1 cellular context compared by ENCODE assay signal in the genomic region with DNA sequence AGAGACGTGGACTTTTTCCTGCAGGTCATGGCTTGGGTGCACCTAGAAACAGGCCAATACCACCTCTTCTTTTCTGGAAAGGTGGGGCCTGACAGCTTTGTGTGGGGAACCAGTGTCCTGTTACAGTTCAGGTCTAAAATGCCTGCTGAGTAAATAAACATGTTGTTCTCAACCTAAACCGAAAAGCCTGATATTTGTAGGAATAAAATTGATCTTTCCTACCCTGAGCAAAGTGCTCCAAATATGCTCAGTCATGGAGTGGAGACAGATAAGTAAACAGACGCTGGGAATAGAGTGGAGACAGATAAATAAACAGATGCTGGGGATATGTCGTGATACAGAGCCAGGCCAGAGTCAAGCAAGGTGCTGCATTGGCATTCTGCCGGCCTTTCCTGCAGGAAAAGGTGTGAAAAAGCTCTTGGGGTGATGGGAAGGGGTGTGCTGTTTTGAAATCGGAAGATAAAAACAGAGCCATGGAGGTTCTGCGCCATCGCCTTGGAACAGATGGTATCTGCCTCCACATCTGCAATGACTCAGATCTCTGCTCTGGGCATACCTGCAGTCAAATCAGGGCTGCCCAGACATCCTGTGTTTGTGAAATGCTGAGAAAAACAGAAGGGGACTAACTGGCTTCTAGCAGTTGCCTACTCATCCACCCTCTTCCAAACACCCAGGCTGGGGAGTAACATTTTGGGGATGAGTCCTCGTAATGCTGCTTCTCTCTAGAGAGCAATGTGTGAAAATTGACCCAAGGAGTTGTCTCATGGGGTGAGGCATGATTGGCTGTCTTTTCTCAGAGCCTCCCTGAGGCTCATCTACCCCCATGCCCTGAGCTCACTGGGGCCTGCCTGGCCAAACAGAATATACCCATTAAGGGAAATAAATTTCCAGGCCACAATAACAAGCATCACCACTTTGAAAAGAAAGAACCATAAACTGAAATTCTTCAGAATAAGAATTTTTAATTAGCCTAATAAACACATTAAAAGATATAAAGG.
TF ChIP-seq lines count a peak whose summit lies in the region.

No MANE protein-coding gene starts in this region.

TF ChIP-seq in HepG2, 621 proteins besides CTCF, POLR2A, EP300 and RAD21 (continued from another document and continues in another):
- TF ChIP-seq, protein P1, sequence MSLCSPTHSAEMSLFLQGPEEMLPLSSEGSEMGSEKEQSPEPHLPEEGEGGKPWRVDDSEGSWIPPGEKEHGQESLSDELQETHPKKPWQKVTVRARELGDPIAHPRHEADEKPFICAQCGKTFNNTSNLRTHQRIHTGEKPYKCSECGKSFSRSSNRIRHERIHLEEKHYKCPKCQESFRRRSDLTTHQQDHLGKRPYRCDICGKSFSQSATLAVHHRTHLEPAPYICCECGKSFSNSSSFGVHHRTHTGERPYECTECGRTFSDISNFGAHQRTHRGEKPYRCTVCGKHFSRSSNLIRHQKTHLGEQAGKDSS (CRISPR knock-in tag; IDR thresholded peaks at IDR 0.05; ENCODE audit: borderline replicate concordance, low read depth) = no peak
- no peak for TF ChIP-seq ZFAT (CRISPR knock-in tag; conservative IDR thresholded peaks at IDR 0.05)
- TF ChIP-seq ZNF768 (CRISPR knock-in tag; IDR thresholded peaks at IDR 0.05) = no peak
- peak; percentile 17 for TF ChIP-seq TEAD3 (CRISPR knock-in tag; optimal IDR thresholded peaks at IDR 0.05; ENCODE audit: borderline replicate concordance)
- TF ChIP-seq CSRNP1 (CRISPR knock-in tag; IDR thresholded peaks at IDR 0.05) = no peak
- TF ChIP-seq ZNF883 (CRISPR knock-in tag; IDR thresholded peaks at IDR 0.05; ENCODE audit: not compliant biosample characterization) = no peak
- no peak for TF ChIP-seq ZNF784 (CRISPR knock-in tag; IDR thresholded peaks at IDR 0.05; ENCODE audit: borderline replicate concordance)
- no peak for TF ChIP-seq CBX5 (CRISPR knock-in tag; IDR thresholded peaks at IDR 0.05; ENCODE audit: borderline replicate concordance)
- TF ChIP-seq FOXA1 (IDR thresholded peaks at IDR 0.05) = peak; percentile 38
- TF ChIP-seq FOXA1 (CRISPR knock-in tag; IDR thresholded peaks at IDR 0.05) = 0 out of 2 replicates have a peak, but pooled peaks have one; percentile 8
- peak; percentile 44; the same call in 1 of the 2 replicates for TF ChIP-seq PHF21A (CRISPR knock-in tag; IDR thresholded peaks at IDR 0.05)
- no peak for TF ChIP-seq HNF1A (IDR thresholded peaks at IDR 0.05; ENCODE audit: low read depth)
- no peak for TF ChIP-seq HNF1A (CRISPR knock-in tag; IDR thresholded peaks at IDR 0.05; ENCODE audit: borderline replicate concordance)
- TF ChIP-seq ZBTB33 (CRISPR knock-in tag; IDR thresholded peaks at IDR 0.05) = no peak
- no peak for TF ChIP-seq HDAC1 (CRISPR knock-in tag; IDR thresholded peaks at IDR 0.05)
- TF ChIP-seq ESRRA (CRISPR knock-in tag; IDR thresholded peaks at IDR 0.05; ENCODE audit: low read depth) = no peak
- TF ChIP-seq ZSCAN31 (CRISPR knock-in tag; IDR thresholded peaks at IDR 0.05; ENCODE audit: low read depth) = no peak
- TF ChIP-seq, protein P2, sequence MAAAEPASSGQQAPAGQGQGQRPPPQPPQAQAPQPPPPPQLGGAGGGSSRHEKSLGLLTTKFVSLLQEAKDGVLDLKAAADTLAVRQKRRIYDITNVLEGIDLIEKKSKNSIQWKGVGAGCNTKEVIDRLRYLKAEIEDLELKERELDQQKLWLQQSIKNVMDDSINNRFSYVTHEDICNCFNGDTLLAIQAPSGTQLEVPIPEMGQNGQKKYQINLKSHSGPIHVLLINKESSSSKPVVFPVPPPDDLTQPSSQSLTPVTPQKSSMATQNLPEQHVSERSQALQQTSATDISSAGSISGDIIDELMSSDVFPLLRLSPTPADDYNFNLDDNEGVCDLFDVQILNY (CRISPR knock-in tag; conservative IDR thresholded peaks at IDR 0.05) = no peak
- TF ChIP-seq ZNF839 (CRISPR knock-in tag; IDR thresholded peaks at IDR 0.05; ENCODE audit: borderline replicate concordance) = no peak
- peak; percentile 18; the same call in 1 of the 2 replicates for TF ChIP-seq MAFG (CRISPR knock-in tag; IDR thresholded peaks at IDR 0.05)
- TF ChIP-seq ZNF678 (CRISPR knock-in tag; IDR thresholded peaks at IDR 0.05) = no peak
- TF ChIP-seq POGZ (CRISPR knock-in tag; IDR thresholded peaks at IDR 0.05) = 0 out of 2 replicates have a peak, but pooled peaks have one; percentile 28
- TF ChIP-seq MAX (IDR thresholded peaks at IDR 0.05) = no peak
- no peak for TF ChIP-seq FOXJ3 (CRISPR knock-in tag; IDR thresholded peaks at IDR 0.05; ENCODE audit: borderline replicate concordance)
- no peak for TF ChIP-seq AGO2 (optimal IDR thresholded peaks at IDR 0.05; ENCODE audit: low read depth, low read length)
- TF ChIP-seq E2F1 (CRISPR knock-in tag; IDR thresholded peaks at IDR 0.05) = no peak; the same call in 1 of the 2 replicates
- peak; percentile 40; the same call in 1 of the 2 replicates for TF ChIP-seq FOXP1 (IDR thresholded peaks at IDR 0.05)
- peak; percentile 69; the same call in 1 of the 2 replicates for TF ChIP-seq FOXP1 (CRISPR knock-in tag; IDR thresholded peaks at IDR 0.05)
- peak; percentile 46; the same call in 1 of the 2 replicates for TF ChIP-seq NCOR1 (IDR thresholded peaks at IDR 0.05; ENCODE audit: borderline replicate concordance, low read length)
- TF ChIP-seq MZF1 (CRISPR knock-in tag; IDR thresholded peaks at IDR 0.05; ENCODE audit: borderline replicate concordance) = no peak
- peak; percentile 43; the same call in 1 of the 2 replicates for TF ChIP-seq SIX4 (CRISPR knock-in tag; IDR thresholded peaks at IDR 0.05)
- TF ChIP-seq, protein P3, sequence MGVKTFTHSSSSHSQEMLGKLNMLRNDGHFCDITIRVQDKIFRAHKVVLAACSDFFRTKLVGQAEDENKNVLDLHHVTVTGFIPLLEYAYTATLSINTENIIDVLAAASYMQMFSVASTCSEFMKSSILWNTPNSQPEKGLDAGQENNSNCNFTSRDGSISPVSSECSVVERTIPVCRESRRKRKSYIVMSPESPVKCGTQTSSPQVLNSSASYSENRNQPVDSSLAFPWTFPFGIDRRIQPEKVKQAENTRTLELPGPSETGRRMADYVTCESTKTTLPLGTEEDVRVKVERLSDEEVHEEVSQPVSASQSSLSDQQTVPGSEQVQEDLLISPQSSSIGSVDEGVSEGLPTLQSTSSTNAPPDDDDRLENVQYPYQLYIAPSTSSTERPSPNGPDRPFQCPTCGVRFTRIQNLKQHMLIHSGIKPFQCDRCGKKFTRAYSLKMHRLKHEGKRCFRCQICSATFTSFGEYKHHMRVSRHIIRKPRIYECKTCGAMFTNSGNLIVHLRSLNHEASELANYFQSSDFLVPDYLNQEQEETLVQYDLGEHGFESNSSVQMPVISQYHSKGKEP (CRISPR knock-in tag; IDR thresholded peaks at IDR 0.05) = no peak
- TF ChIP-seq, protein P4, sequence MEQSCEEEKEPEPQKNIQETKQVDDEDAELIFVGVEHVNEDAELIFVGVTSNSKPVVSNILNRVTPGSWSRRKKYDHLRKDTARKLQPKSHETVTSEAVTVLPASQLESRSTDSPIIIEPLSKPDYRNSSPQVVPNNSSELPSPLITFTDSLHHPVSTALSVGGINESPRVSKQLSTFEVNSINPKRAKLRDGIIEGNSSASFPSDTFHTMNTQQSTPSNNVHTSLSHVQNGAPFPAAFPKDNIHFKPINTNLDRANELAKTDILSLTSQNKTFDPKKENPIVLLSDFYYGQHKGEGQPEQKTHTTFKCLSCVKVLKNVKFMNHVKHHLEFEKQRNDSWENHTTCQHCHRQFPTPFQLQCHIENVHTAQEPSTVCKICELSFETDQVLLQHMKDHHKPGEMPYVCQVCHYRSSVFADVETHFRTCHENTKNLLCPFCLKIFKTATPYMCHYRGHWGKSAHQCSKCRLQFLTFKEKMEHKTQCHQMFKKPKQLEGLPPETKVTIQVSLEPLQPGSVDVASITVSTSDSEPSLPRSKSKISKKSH (CRISPR knock-in tag; IDR thresholded peaks at IDR 0.05; ENCODE audit: borderline replicate concordance) = no peak
- TF ChIP-seq RFX1 (IDR thresholded peaks at IDR 0.05) = no peak
- no peak for TF ChIP-seq ARNT2 (CRISPR knock-in tag; IDR thresholded peaks at IDR 0.05; ENCODE audit: low read depth)
- TF ChIP-seq ZNF737 (CRISPR knock-in tag; IDR thresholded peaks at IDR 0.05; ENCODE audit: borderline replicate concordance) = no peak
- TF ChIP-seq KDM1A (CRISPR knock-in tag; IDR thresholded peaks at IDR 0.05) = no peak
- no peak for TF ChIP-seq MED8 (CRISPR knock-in tag; IDR thresholded peaks at IDR 0.05; ENCODE audit: insufficient replicate concordance)
- no peak for TF ChIP-seq PCBP1 (IDR thresholded peaks at IDR 0.05; ENCODE audit: borderline replicate concordance, low read depth, low read length)
- TF ChIP-seq NR2F1 (CRISPR knock-in tag; IDR thresholded peaks at IDR 0.05) = no peak
- TF ChIP-seq HOXA9 (CRISPR knock-in tag; IDR thresholded peaks at IDR 0.05; ENCODE audit: borderline replicate concordance) = peak; percentile 36; the same call in 1 of the 2 replicates
- no peak for TF ChIP-seq ZSCAN9 (CRISPR knock-in tag; IDR thresholded peaks at IDR 0.05; ENCODE audit: borderline replicate concordance)
- no peak for TF ChIP-seq ZFY (CRISPR knock-in tag; IDR thresholded peaks at IDR 0.05)
- no peak for TF ChIP-seq FOXC1 (CRISPR knock-in tag; IDR thresholded peaks at IDR 0.05; ENCODE audit: borderline replicate concordance)
